ENCODE assay signal across 23 cellular contexts in genomic region chr9:131853434-131853833, GRCh38.
DNase-seq lines count a peak whose midpoint lies in the region; ATAC-seq, FAIRE-seq and TF ChIP-seq lines count a peak whose summit lies in the region.
"Had no signal": no experiment of that assay in that cellular context is flagged by ENCODE, and none has a peak within 500 bp of the region (broad histone marks: within the 10 kb centered on the region; RNA-seq: fewer than 3 reads in every experiment).

No MANE protein-coding gene starts in this region.

- H2AK5ac ChIP-seq in H1 (ENCODE audit: low read depth, low read length): no peak overlapping the region

- H2BK5ac ChIP-seq in H1 (ENCODE audit: low read depth, low read length): no peak overlapping the region

- H3K18ac ChIP-seq in H1 (ENCODE audit: extremely low read depth, low read length): no peak overlapping the region

- no peak for TF ChIP-seq EP300 in H1 (IDR thresholded peaks at IDR 0.05; ENCODE audit: borderline replicate concordance in 1 of 2, low read depth in 2 of 2, low read length in 2 of 2)

- H3K4ac ChIP-seq in H1 (replicated peaks; ENCODE audit: insufficient read length, low read depth, low read length): no peak overlapping the region

- no peaks in the 10 kb centered on the region for H3K9me3 Mint-ChIP-seq in activated naive CD8-positive, alpha-beta T cell treated with anti-CD3 and anti-CD28 coated beads, Interleukin-2, amount 50 U/mL, for 24 hours
- no peaks in the 10 kb centered on the region for H3K9me3 Mint-ChIP-seq in activated naive CD8-positive, alpha-beta T cell treated with anti-CD3 and anti-CD28 coated beads for 36 hours
- no peaks in the 10 kb centered on the region for H3K9me3 Mint-ChIP-seq in stimulated activated naive CD8-positive, alpha-beta T cell treated with anti-CD3 and anti-CD28 coated beads, Interleukin-15, amount 100 ng/mL, for 72 hours
- H3K9me3 Mint-ChIP-seq: CD8-positive, alpha-beta T cell; HFFc6 had no signal

- no peak overlapping the region for H3K23ac ChIP-seq in H1 (ENCODE audit: insufficient read length)

- no peak for FAIRE-seq in H1 (lab: Jason Lieb, UNC)
- FAIRE-seq: GM12878 had no signal

- no peak overlapping the region for H4K5ac ChIP-seq in H1 (ENCODE audit: insufficient read length, low read depth, low read length)

- no peak overlapping the region for H3K27ac Mint-ChIP-seq in activated naive CD8-positive, alpha-beta T cell treated with anti-CD3 and anti-CD28 coated beads, Interleukin-2, amount 50 U/mL, for 24 hours
- H3K27ac Mint-ChIP-seq in activated naive CD8-positive, alpha-beta T cell treated with anti-CD3 and anti-CD28 coated beads for 36 hours: no peak overlapping the region
- H3K27ac Mint-ChIP-seq in stimulated activated naive CD8-positive, alpha-beta T cell treated with anti-CD3 and anti-CD28 coated beads, Interleukin-15, amount 100 ng/mL, for 72 hours: no peak overlapping the region
- H3K27ac Mint-ChIP-seq: CD8-positive, alpha-beta T cell; HFFc6 had no signal

- TF ChIP-seq CTCF in H1 (IDR thresholded peaks at IDR 0.05; ENCODE audit: control extremely low read depth in 1 of 3, insufficient read depth in 1 of 3, low read depth in 1 of 3, low read length in 3 of 3) (no peak), coronary artery (IDR thresholded peaks at IDR 0.05) (no peak)

- no peaks in the 10 kb centered on the region for H3K27me3 Mint-ChIP-seq in activated naive CD8-positive, alpha-beta T cell treated with anti-CD3 and anti-CD28 coated beads, Interleukin-2, amount 50 U/mL, for 24 hours
- H3K27me3 Mint-ChIP-seq in activated naive CD8-positive, alpha-beta T cell treated with anti-CD3 and anti-CD28 coated beads for 36 hours: no peaks in the 10 kb centered on the region
- no peaks in the 10 kb centered on the region for H3K27me3 Mint-ChIP-seq in stimulated activated naive CD8-positive, alpha-beta T cell treated with anti-CD3 and anti-CD28 coated beads, Interleukin-15, amount 100 ng/mL, for 72 hours

- H2BK120ac ChIP-seq in H1 (replicated peaks; ENCODE audit: low read depth, low read length): no peak overlapping the region

- H3K27me3 ChIP-seq in H1 (replicated peaks in 1 of 4; ENCODE audit: control insufficient read depth in 3 of 4, extremely low read depth in 1 of 4, insufficient read depth in 3 of 4, low read length in 3 of 4): no peaks in the 10 kb centered on the region

- WGBS in H1 (ENCODE audit: extremely low coverage in 1 of 2, insufficient coverage in 1 of 2, insufficient read length in 1 of 2, insufficient replicate concordance in 2 of 2, low coverage in 1 of 2, low lambda C conversion rate in 2 of 2, missing lambda C conversion rate in 1 of 2), 2 experiments: 77% methylated on average over 7 of the region's 7 CpGs; no CpG with 5 or more reads in 1 of the 2 experiments

- H4K8ac ChIP-seq in H1 (ENCODE audit: extremely low read depth, insufficient read depth, low read length): no peak overlapping the region

- H3K27ac ChIP-seq in H1 (ENCODE audit: low read depth, low read length) (no peak overlapping the region), coronary artery (no peak overlapping the region)

- H2AFZ ChIP-seq in H1 (ENCODE audit: low read length): no peak overlapping the region

- H3K9ac ChIP-seq in H1 (replicated peaks in 1 of 4; ENCODE audit: extremely low read depth in 1 of 4, low read depth in 3 of 4, low read length in 3 of 4): no peak overlapping the region

- H2BK20ac ChIP-seq in H1 (ENCODE audit: low read length): no peak overlapping the region

- no peak overlapping the region for H3K14ac ChIP-seq in H1 (ENCODE audit: insufficient read length)

- ATAC-seq in activated naive CD8-positive, alpha-beta T cell treated with anti-CD3 and anti-CD28 coated beads, Interleukin-2, amount 50 U/mL, for 24 hours: peak; percentile 61
- peak; percentile 37 for ATAC-seq in stimulated activated naive CD8-positive, alpha-beta T cell treated with anti-CD3 and anti-CD28 coated beads, Interleukin-15, amount 100 ng/mL, for 72 hours
- ATAC-seq: CD8-positive, alpha-beta T cell; GM12878; Panc1 had no signal

- no peak for TF ChIP-seq RAD21 in H1 (IDR thresholded peaks at IDR 0.05 in 1 of 2, conservative IDR thresholded peaks at IDR 0.05 in 1 of 2; ENCODE audit: low read depth in 2 of 2, low read length in 2 of 2)

- H3K9me3 ChIP-seq in H1 (ENCODE audit: insufficient read depth in 2 of 2, low read depth in 1 of 2, low read length in 1 of 2): no peaks in the 10 kb centered on the region

- no peaks in the 10 kb centered on the region for H3K36me3 Mint-ChIP-seq in activated naive CD8-positive, alpha-beta T cell treated with anti-CD3 and anti-CD28 coated beads, Interleukin-2, amount 50 U/mL, for 24 hours (ENCODE audit: low read depth)
- H3K36me3 Mint-ChIP-seq in activated naive CD8-positive, alpha-beta T cell treated with anti-CD3 and anti-CD28 coated beads for 36 hours: no peaks in the 10 kb centered on the region

- H2BK12ac ChIP-seq in H1 (ENCODE audit: low read depth, low read length): no peak overlapping the region

- peak overlapping the region; percentile 22 for H3K56ac ChIP-seq in H1 (replicated peaks; ENCODE audit: insufficient read length, low read depth, low read length)

- H3K4me1 ChIP-seq in H1 (replicated peaks in 1 of 4; ENCODE audit: control insufficient read depth in 3 of 4, insufficient read depth in 4 of 4, low read length in 3 of 4): peaks cover 0 to 10% (median 7%) of the 10 kb centered on the region in 4 experiments; a peak in 3 of 7 replicates

- TF ChIP-seq POLR2A in H1 (IDR thresholded peaks at IDR 0.05; ENCODE audit: control extremely low read depth in 1 of 2, low read depth in 2 of 2, low read length in 2 of 2): no peak

- H3K4me3 ChIP-seq in H1 (ENCODE audit: extremely low read depth in 1 of 4, insufficient read depth in 2 of 4, low read depth in 3 of 4, low read length in 4 of 4) (no peak overlapping the region), coronary artery (no peak overlapping the region)
- H3K4me3 ChIP-seq: GM12878 had no signal

- H4K20me1 ChIP-seq in H1 (replicated peaks in 1 of 2; ENCODE audit: control insufficient read depth in 1 of 2, insufficient read depth in 2 of 2, low read length in 2 of 2): no peaks in the 10 kb centered on the region

- POLR2A ChIA-PET in H1 (lab: Charles Lee; ENCODE audit: partially characterized antibody): interaction anchor here (2.0 kb wide), 1 partner anchor 11 kb away, joined by 4 read pairs; no protein-coding TSS in a partner anchor

- H3K4me1 Mint-ChIP-seq in activated naive CD8-positive, alpha-beta T cell treated with anti-CD3 and anti-CD28 coated beads, Interleukin-2, amount 50 U/mL, for 24 hours: no peaks in the 10 kb centered on the region
- no peaks in the 10 kb centered on the region for H3K4me1 Mint-ChIP-seq in activated naive CD8-positive, alpha-beta T cell treated with anti-CD3 and anti-CD28 coated beads for 36 hours
- no peaks in the 10 kb centered on the region for H3K4me1 Mint-ChIP-seq in stimulated activated naive CD8-positive, alpha-beta T cell treated with anti-CD3 and anti-CD28 coated beads, Interleukin-15, amount 100 ng/mL, for 72 hours

- H3K36me3 ChIP-seq in H1 (ENCODE audit: control insufficient read depth in 2 of 4, insufficient read depth in 4 of 4, low read length in 3 of 4): no peaks in the 10 kb centered on the region

- no peak overlapping the region for H3K4me3 Mint-ChIP-seq in activated naive CD8-positive, alpha-beta T cell treated with anti-CD3 and anti-CD28 coated beads, Interleukin-2, amount 50 U/mL, for 24 hours
- no peak overlapping the region for H3K4me3 Mint-ChIP-seq in activated naive CD8-positive, alpha-beta T cell treated with anti-CD3 and anti-CD28 coated beads for 36 hours
- H3K4me3 Mint-ChIP-seq in stimulated activated naive CD8-positive, alpha-beta T cell treated with anti-CD3 and anti-CD28 coated beads, Interleukin-15, amount 100 ng/mL, for 72 hours: no peak overlapping the region
- H3K4me3 Mint-ChIP-seq: CD8-positive, alpha-beta T cell; HFFc6 had no signal

- H3K79me1 ChIP-seq in H1 (ENCODE audit: low read depth, low read length): no peaks in the 10 kb centered on the region

- H3K79me2 ChIP-seq in H1 (ENCODE audit: control insufficient read depth in 1 of 2, insufficient read depth in 2 of 2, low read length in 2 of 2): no peaks in the 10 kb centered on the region

- no peak overlapping the region for H2BK15ac ChIP-seq in H1 (ENCODE audit: low read length)

- H4K91ac ChIP-seq in H1 (replicated peaks; ENCODE audit: insufficient read length, low read length): no peak overlapping the region

- no peak overlapping the region for H3K4me2 ChIP-seq in H1 (ENCODE audit: insufficient read depth in 1 of 2, low read depth in 2 of 2, low read length in 2 of 2)

- peak; percentile 12 for DNase-seq in activated CD4-positive, alpha-beta T cell treated with anti-CD3 and anti-CD28 coated beads for 48 hours
- DNase-seq in activated CD4-positive, alpha-beta T cell treated with anti-CD3 and anti-CD28 coated beads for 4 hours: no peak
- no peak for DNase-seq in activated naive CD8-positive, alpha-beta T cell treated with anti-CD3 and anti-CD28 coated beads, Interleukin-2, amount 50 U/mL, for 24 hours
- DNase-seq in activated naive CD8-positive, alpha-beta T cell treated with anti-CD3 and anti-CD28 coated beads for 36 hours: no peak
- no peak for DNase-seq in H1 (ENCODE audit: low read depth in 1 of 2, low spot score in 2 of 2)
- no peak for DNase-seq in stimulated activated naive CD8-positive, alpha-beta T cell treated with anti-CD3 and anti-CD28 coated beads, Interleukin-15, amount 100 ng/mL, for 72 hours
- DNase-seq in coronary artery (ENCODE audit: low spot score): no peak
- no peak for DNase-seq in stimulated activated CD8-positive, alpha-beta memory T cell treated with anti-CD3 and anti-CD28 coated beads, Interleukin-4, amount 100 ng/mL, for 48 hours
- DNase-seq: 8988T; C1 segment of cervical spinal cord; CD8-positive, alpha-beta T cell; DND-41; H7; HFFc6; Kasumi-1; NCI-H1417; NCI-H1694 treated with DMSO at 0.1 percent for 48 hours; NCI-H2081 treated with DMSO at 0.1 percent for 48 hours; NCI-H2171 treated with DMSO at 0.1 percent for 48 hours; NCI-H524 treated with DMSO at 0.1 percent for 48 hours; NCI-H82 had no signal

- CTCF ChIA-PET in H1 (lab: Charles Lee; ENCODE audit: partially characterized antibody): interaction anchor here (1.0 to 2.6 kb wide), 3 partner anchors 14 to 101 kb away, joined by 3 to 20 read pairs (median 5); no protein-coding TSS in a partner anchor

- no peaks in the 10 kb centered on the region for H3K23me2 ChIP-seq in H1 (ENCODE audit: low read depth, low read length)

TF ChIP-seq in H1, 55 proteins besides CTCF, POLR2A, EP300 and RAD21:
- TF ChIP-seq PHF8 (conservative IDR thresholded peaks at IDR 0.05; ENCODE audit: low read depth, low read length): no peak
- no peak for TF ChIP-seq KDM5A (IDR thresholded peaks at IDR 0.05; ENCODE audit: low read length)
- no peak for TF ChIP-seq SP4 (IDR thresholded peaks at IDR 0.05; ENCODE audit: low read length)
- no peak for TF ChIP-seq GTF2F1 (IDR thresholded peaks at IDR 0.05; ENCODE audit: borderline replicate concordance, low read depth, low read length)
- TF ChIP-seq KDM4A (IDR thresholded peaks at IDR 0.05; ENCODE audit: low read depth, low read length, severe bottlenecking): no peak
- no peak for TF ChIP-seq SP2 (IDR thresholded peaks at IDR 0.05; ENCODE audit: low read length)
- no peak for TF ChIP-seq NRF1 (IDR thresholded peaks at IDR 0.05; ENCODE audit: low read depth, low read length)
